17 cellular contexts compared by ENCODE assay signal in genomic region chr1:43423672-43424550, GRCh38. TPM values are rescaled to one million over a fixed set of nuclear protein-coding genes. Genes with fewer than 3 reads are reported as not detected.
DNase-seq lines count a peak whose midpoint lies in the region; ATAC-seq, FAIRE-seq and TF ChIP-seq lines count a peak whose summit lies in the region.
"Had no signal": no experiment of that assay in that cellular context is flagged by ENCODE, and none has a peak within 500 bp of the region (broad histone marks: within the 10 kb centered on the region; RNA-seq: fewer than 3 reads in every experiment).

No MANE protein-coding gene starts in this region.

- H3K27me3 ChIP-seq in Panc1 (ENCODE audit: control insufficient read depth, insufficient read depth, low read length) = no peaks in the 10 kb centered on the region
- no peaks in the 10 kb centered on the region for H3K27me3 ChIP-seq in small intestine (ENCODE audit: control insufficient read depth in 2 of 2, insufficient read depth in 2 of 2, low read length in 2 of 2)
- H3K27me3 ChIP-seq: heart right ventricle had no signal

- intact Hi-C loops in activated CD8-positive, alpha-beta T cell treated with anti-CD3 and anti-CD28 coated beads for 36 hours (cut with micrococcal nuclease) = no loop called here
- intact Hi-C loops in Panc1 (cut with micrococcal nuclease; ENCODE audit: unreplicated experiment) = no loop called here

- H3K4me3 ChIP-seq in Panc1 (ENCODE audit: low read depth in 2 of 2, low read length in 2 of 2) (no peak overlapping the region), small intestine (ENCODE audit: low read depth in 1 of 2, low read length in 2 of 2) (no peak overlapping the region)
- H3K4me3 ChIP-seq: heart right ventricle had no signal

- TF ChIP-seq CTCF in activated CD8-positive, alpha-beta T cell treated with anti-CD3 and anti-CD28 coated beads for 36 hours (IDR thresholded peaks at IDR 0.05) = no peak
- no peak for TF ChIP-seq CTCF in Panc1 (IDR thresholded peaks at IDR 0.05)

- no peak overlapping the region for H3K4me3 Mint-ChIP-seq in activated CD8-positive, alpha-beta T cell treated with anti-CD3 and anti-CD28 coated beads for 36 hours
- H3K4me3 Mint-ChIP-seq in activated CD8-positive, alpha-beta T cell treated with anti-CD3 and anti-CD28 coated beads, Interleukin-2, amount 10 ng/mL, durations not matched to agents 7 days and 5 days = no peak overlapping the region
- H3K4me3 Mint-ChIP-seq: nephron had no signal

- H3K9me3 ChIP-seq in Panc1 (ENCODE audit: control insufficient read depth, insufficient read depth, low read depth, low read length) = no peaks in the 10 kb centered on the region
- H3K9me3 ChIP-seq in small intestine (ENCODE audit: control insufficient read depth, low read depth) = no peaks in the 10 kb centered on the region
- H3K9me3 ChIP-seq: heart right ventricle had no signal

- DNase-seq in activated CD8-positive, alpha-beta T cell treated with anti-CD3 and anti-CD28 coated beads for 36 hours = peak; percentile 21
- no peak for DNase-seq in activated CD8-positive, alpha-beta T cell treated with anti-CD3 and anti-CD28 coated beads, Interleukin-2, amount 10 ng/mL, durations not matched to agents 7 days and 5 days
- DNase-seq in Panc1 (ENCODE audit: low read depth, low spot score) (no peak), small intestine (peak; percentile 56), epidermal melanocyte (ENCODE audit: insufficient read length, low spot score) (no peak), ecto neural progenitor cell (ENCODE audit: low spot score) (no peak), HEK293T (ENCODE audit: extremely low spot score) (no peak)
- DNase-seq: activated CD8-positive, alpha-beta memory T cell treated with anti-CD3 and anti-CD28 coated beads, Interleukin-2, amount 50 U/mL, for 4 hours; heart right ventricle; left cardiac atrium; NCI-H2107; NK-92 treated with Interleukin-12 subunit alpha and Interleukin-12 subunit beta, amount 100 ng/mL, for 24 hours; right cardiac atrium; SIG-M5; stimulated activated CD4-positive, alpha-beta T cell treated with anti-CD3 and anti-CD28 coated beads, Interleukin-4, amount 100 ng/mL, for 1 hour had no signal

- no peaks in the 10 kb centered on the region for H3K36me3 ChIP-seq in Panc1 (ENCODE audit: control insufficient read depth, insufficient read depth, low read length)
- H3K36me3 ChIP-seq in small intestine (ENCODE audit: control insufficient read depth in 2 of 2, insufficient read depth in 2 of 2, low read length in 2 of 2) = peaks cover 46 to 56% of the 10 kb centered on the region in 2 donors

- BruUV-seq in Panc1 (replicated peaks; lab: Mats Ljungman, UMichigan) = TSS peak; percentile 51

- no peaks in the 10 kb centered on the region for H3K4me1 Mint-ChIP-seq in activated CD8-positive, alpha-beta T cell treated with anti-CD3 and anti-CD28 coated beads for 36 hours (ENCODE audit: low read depth)
- H3K4me1 Mint-ChIP-seq in activated CD8-positive, alpha-beta T cell treated with anti-CD3 and anti-CD28 coated beads, Interleukin-2, amount 10 ng/mL, durations not matched to agents 7 days and 5 days (ENCODE audit: low read depth) = peaks cover 8% of the 10 kb centered on the region
- H3K4me1 Mint-ChIP-seq: nephron had no signal

- no peaks in the 10 kb centered on the region for H3K4me1 ChIP-seq in Panc1 (ENCODE audit: control insufficient read depth, insufficient read depth, low read length)
- no peaks in the 10 kb centered on the region for H3K4me1 ChIP-seq in small intestine (ENCODE audit: control insufficient read depth in 2 of 2, insufficient read depth in 1 of 2, low read depth in 1 of 2, low read length in 1 of 2)
- H3K4me1 ChIP-seq: heart right ventricle had no signal

- H3K27ac Mint-ChIP-seq in activated CD8-positive, alpha-beta T cell treated with anti-CD3 and anti-CD28 coated beads for 36 hours = no peak overlapping the region
- H3K27ac Mint-ChIP-seq in activated CD8-positive, alpha-beta T cell treated with anti-CD3 and anti-CD28 coated beads, Interleukin-2, amount 10 ng/mL, durations not matched to agents 7 days and 5 days = no peak overlapping the region
- H3K27ac Mint-ChIP-seq: nephron had no signal

- no peak overlapping the region for H3K27ac ChIP-seq in Panc1 (ENCODE audit: low read length)
- H3K27ac ChIP-seq in small intestine (ENCODE audit: low read depth in 1 of 2, low read length in 1 of 2) = peak overlapping the region; percentile 18 to 68
- H3K27ac ChIP-seq: heart right ventricle had no signal

- FAIRE-seq in small intestine (lab: Jason Lieb, UNC) = no peak

- no peaks in the 10 kb centered on the region for H3K27me3 Mint-ChIP-seq in activated CD8-positive, alpha-beta T cell treated with anti-CD3 and anti-CD28 coated beads for 36 hours
- H3K27me3 Mint-ChIP-seq in activated CD8-positive, alpha-beta T cell treated with anti-CD3 and anti-CD28 coated beads, Interleukin-2, amount 10 ng/mL, durations not matched to agents 7 days and 5 days (ENCODE audit: low read depth) = no peaks in the 10 kb centered on the region

- H3K9me3 Mint-ChIP-seq in activated CD8-positive, alpha-beta T cell treated with anti-CD3 and anti-CD28 coated beads for 36 hours = no peaks in the 10 kb centered on the region
- no peaks in the 10 kb centered on the region for H3K9me3 Mint-ChIP-seq in activated CD8-positive, alpha-beta T cell treated with anti-CD3 and anti-CD28 coated beads, Interleukin-2, amount 10 ng/mL, durations not matched to agents 7 days and 5 days (ENCODE audit: insufficient read depth)
- H3K9me3 Mint-ChIP-seq: nephron had no signal

- in situ Hi-C loops in Panc1 (cut with HindIII; ENCODE audit: low pct_unique_long_range_greater_than_20kb, low sequenced_read_pairs) = no loop called here

- H3K36me3 Mint-ChIP-seq in activated CD8-positive, alpha-beta T cell treated with anti-CD3 and anti-CD28 coated beads for 36 hours (ENCODE audit: low read depth) = peaks cover 18% of the 10 kb centered on the region
- peaks cover 50% of the 10 kb centered on the region for H3K36me3 Mint-ChIP-seq in activated CD8-positive, alpha-beta T cell treated with anti-CD3 and anti-CD28 coated beads, Interleukin-2, amount 10 ng/mL, durations not matched to agents 7 days and 5 days (ENCODE audit: low read depth)

- CTCF ChIA-PET in activated CD8-positive, alpha-beta T cell treated with anti-CD3 and anti-CD28 coated beads for 36 hours (lab: Charles Lee) = interaction anchor here (1.3 to 2.4 kb wide), 2 partner anchors 9 to 197 kb away, joined by 3 to 11 read pairs; no protein-coding TSS in a partner anchor
- CTCF ChIA-PET in activated CD8-positive, alpha-beta T cell treated with anti-CD3 and anti-CD28 coated beads, Interleukin-2, amount 10 ng/mL, durations not matched to agents 7 days and 5 days (lab: Charles Lee) = interaction anchor here (1.5 kb wide), 1 partner anchor 197 kb away, joined by 3 read pairs; no protein-coding TSS in a partner anchor
- CTCF ChIA-PET in Panc1 (lab: Charles Lee) = no interaction called here
- CTCF ChIA-PET in HEK293T (lab: Yijun Ruan, JAX) = interaction anchor here (0.5 to 1.3 kb wide), 2 partner anchors 9 to 22 kb away, joined by 4 to 5 read pairs; no protein-coding TSS in a partner anchor

- WGBS in small intestine, 3 donors = 70 to 87% (median 80%) methylated on average over 23 of the region's 23 CpGs

- POLR2A ChIA-PET in activated CD8-positive, alpha-beta T cell treated with anti-CD3 and anti-CD28 coated beads for 36 hours (lab: Charles Lee) = interaction anchor here (0.6 to 0.7 kb wide), 2 partner anchors 92 to 1910 kb away, joined by 3 read pairs; no protein-coding TSS in a partner anchor
- POLR2A ChIA-PET in activated CD8-positive, alpha-beta T cell treated with anti-CD3 and anti-CD28 coated beads, Interleukin-2, amount 10 ng/mL, durations not matched to agents 7 days and 5 days (lab: Charles Lee) = interaction anchor here (0.6 kb wide), 1 partner anchor 1069 kb away, joined by 3 read pairs; no protein-coding TSS in a partner anchor
- POLR2A ChIA-PET in Panc1 (lab: Charles Lee) = no interaction called here
- POLR2A ChIA-PET in HEK293T (lab: Yijun Ruan, JAX) = no interaction called here

- ATAC-seq in activated CD8-positive, alpha-beta T cell treated with anti-CD3 and anti-CD28 coated beads for 36 hours = peak; percentile 75
- ATAC-seq in activated CD8-positive, alpha-beta T cell treated with anti-CD3 and anti-CD28 coated beads, Interleukin-2, amount 10 ng/mL, durations not matched to agents 7 days and 5 days = no peak
- ATAC-seq in Panc1 (no peak), esophagus mucosa (peak; percentile 78)
- ATAC-seq: heart right ventricle, left cardiac atrium, right cardiac atrium had no signal

TF ChIP-seq in HEK293T, 16 proteins besides CTCF, POLR2A, EP300 and RAD21 (continues in another document):
- TF ChIP-seq ELF4 (IDR thresholded peaks at IDR 0.05) (no peak), FOXK2 (IDR thresholded peaks at IDR 0.05) (no peak), ARNT (IDR thresholded peaks at IDR 0.05) (no peak)

RNA-seq across cellular contexts. Expression of gene HYI, which starts 29.8 kb away (rescaled TPM):
- 1 to 10 TPM; 4.1 to 5.6 TPM for total RNA-seq in activated CD8-positive, alpha-beta T cell treated with anti-CD3 and anti-CD28 coated beads for 36 hours
- total RNA-seq in activated CD8-positive, alpha-beta T cell treated with anti-CD3 and anti-CD28 coated beads, Interleukin-2, amount 10 ng/mL, durations not matched to agents 7 days and 5 days = 1 to 10 TPM; 8.4 to 9.5 TPM
- total RNA-seq in Panc1 (2021; ENCODE audit: unreplicated experiment) (55.3 TPM), esophagus mucosa (8.6 TPM)
- 75.3 TPM for polyA plus RNA-seq in Panc1 (2012; ENCODE audit: insufficient read length)
- 100 to 1,000 TPM in 2 of 3 donors, 10 to 100 TPM in 1; 42.6 to 234 (median 212) TPM for polyA plus RNA-seq in small intestine

RNA-seq across cellular contexts. Expression of gene SZT2, which starts 34.2 kb away (rescaled TPM):
- total RNA-seq in activated CD8-positive, alpha-beta T cell treated with anti-CD3 and anti-CD28 coated beads for 36 hours = 10 to 100 TPM; 30.1 to 33.3 TPM
- 10 to 100 TPM; 57.2 to 58.3 TPM for total RNA-seq in activated CD8-positive, alpha-beta T cell treated with anti-CD3 and anti-CD28 coated beads, Interleukin-2, amount 10 ng/mL, durations not matched to agents 7 days and 5 days
- total RNA-seq in Panc1 (2021; ENCODE audit: unreplicated experiment) (40.2 TPM), esophagus mucosa (22.0 TPM)
- 17.8 TPM for polyA plus RNA-seq in Panc1 (2012; ENCODE audit: insufficient read length)
- 10 to 100 TPM in 2 of 3 donors, 1 to 10 TPM in 1; 8.9 to 21.5 (median 16.5) TPM for polyA plus RNA-seq in small intestine

RNA-seq across cellular contexts. Expression of gene MED8, which starts 34.3 kb away (rescaled TPM):
- 10 to 100 TPM; 33.5 to 34.5 TPM for total RNA-seq in activated CD8-positive, alpha-beta T cell treated with anti-CD3 and anti-CD28 coated beads for 36 hours
- total RNA-seq in activated CD8-positive, alpha-beta T cell treated with anti-CD3 and anti-CD28 coated beads, Interleukin-2, amount 10 ng/mL, durations not matched to agents 7 days and 5 days = 10 to 100 TPM; 33.1 to 35.1 TPM
- total RNA-seq in Panc1 (2021; ENCODE audit: unreplicated experiment) (50.8 TPM), esophagus mucosa (46.0 TPM)
- polyA plus RNA-seq in Panc1 (2012; ENCODE audit: insufficient read length) = 57.0 TPM
- 10 to 100 TPM; 36.6 to 40.3 (median 38.9) TPM for polyA plus RNA-seq in small intestine

RNA-seq across cellular contexts. Expression of gene ELOVL1, which starts 56.1 kb away (rescaled TPM):
- total RNA-seq in activated CD8-positive, alpha-beta T cell treated with anti-CD3 and anti-CD28 coated beads for 36 hours = 10 to 100 TPM; 45.4 to 49.2 TPM
- 10 to 100 TPM; 69.6 to 71.0 TPM for total RNA-seq in activated CD8-positive, alpha-beta T cell treated with anti-CD3 and anti-CD28 coated beads, Interleukin-2, amount 10 ng/mL, durations not matched to agents 7 days and 5 days
- total RNA-seq in Panc1 (2021; ENCODE audit: unreplicated experiment) (105 TPM), esophagus mucosa (172 TPM)
- polyA plus RNA-seq in Panc1 (2012; ENCODE audit: insufficient read length) = 115 TPM
- 100 to 1,000 TPM in 1 of 3 donors, 10 to 100 TPM in 2; 60.6 to 105 (median 64.6) TPM for polyA plus RNA-seq in small intestine

Comparison
In these comparisons a context has a peak if more than half of its experiments do, and no peak if none do; other contexts are left out.
1. ATAC-seq: peak in activated CD8-positive, alpha-beta T cell treated with anti-CD3 and anti-CD28 coated beads for 36 hours (single experiment) and esophagus mucosa (single experiment); none in activated CD8-positive, alpha-beta T cell treated with anti-CD3 and anti-CD28 coated beads, Interleukin-2, amount 10 ng/mL, durations not matched to agents 7 days and 5 days (single experiment) and Panc1 (single experiment).
2. DNase-seq: peak in activated CD8-positive, alpha-beta T cell treated with anti-CD3 and anti-CD28 coated beads for 36 hours (single experiment) and small intestine (single experiment); none in activated CD8-positive, alpha-beta T cell treated with anti-CD3 and anti-CD28 coated beads, Interleukin-2, amount 10 ng/mL, durations not matched to agents 7 days and 5 days (single experiment), Panc1 (single experiment), epidermal melanocyte (single experiment), ecto neural progenitor cell (single experiment) and HEK293T (single experiment).
3. POLR2A ChIA-PET loops: an anchor here in activated CD8-positive, alpha-beta T cell treated with anti-CD3 and anti-CD28 coated beads for 36 hours (0.6 to 0.7 kb wide) and activated CD8-positive, alpha-beta T cell treated with anti-CD3 and anti-CD28 coated beads, Interleukin-2, amount 10 ng/mL, durations not matched to agents 7 days and 5 days (0.6 kb wide); none called in Panc1 and HEK293T.